In the genomic region with DNA sequence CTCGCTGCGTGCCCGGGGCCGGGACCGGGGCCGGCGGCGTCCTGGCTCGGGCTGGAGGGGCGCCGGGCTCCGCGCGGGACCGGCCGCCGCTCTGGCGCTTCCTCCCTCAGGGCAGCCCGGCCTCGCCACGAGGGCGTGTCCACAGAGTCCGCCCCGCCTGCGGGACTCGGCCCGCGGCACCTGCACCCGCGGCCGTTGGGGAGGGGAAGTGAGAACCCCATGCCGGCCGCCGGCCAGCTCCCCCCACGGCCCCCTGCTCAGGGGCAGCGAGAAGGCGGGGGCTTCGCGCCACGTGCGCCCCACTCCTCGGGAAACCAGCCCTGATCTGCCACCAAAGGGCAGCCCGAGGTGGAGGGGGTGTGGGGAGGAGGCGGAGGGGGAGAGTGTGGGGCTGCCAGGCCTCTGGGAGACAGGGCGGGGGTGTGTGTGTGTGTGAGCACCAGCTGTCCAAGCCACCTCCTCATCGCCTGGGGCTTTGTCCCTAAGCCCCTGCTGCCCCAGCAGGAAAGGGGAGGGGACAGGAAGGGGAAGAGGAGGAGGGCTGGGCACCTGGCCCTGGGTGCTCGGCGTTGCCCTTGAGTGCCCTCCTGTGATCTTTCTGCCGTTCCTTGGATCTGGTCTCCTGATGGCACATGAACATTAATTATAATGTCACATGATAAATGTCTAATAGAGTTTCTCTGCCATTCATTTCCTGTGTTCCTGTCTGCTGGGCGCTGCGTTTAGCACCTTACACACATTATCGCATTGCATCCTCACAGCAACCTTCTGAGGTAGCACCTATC, we compare ENCODE assay signal across 1 cellular context.
TF ChIP-seq lines count a peak whose summit lies in the region.

A gene with protein sequence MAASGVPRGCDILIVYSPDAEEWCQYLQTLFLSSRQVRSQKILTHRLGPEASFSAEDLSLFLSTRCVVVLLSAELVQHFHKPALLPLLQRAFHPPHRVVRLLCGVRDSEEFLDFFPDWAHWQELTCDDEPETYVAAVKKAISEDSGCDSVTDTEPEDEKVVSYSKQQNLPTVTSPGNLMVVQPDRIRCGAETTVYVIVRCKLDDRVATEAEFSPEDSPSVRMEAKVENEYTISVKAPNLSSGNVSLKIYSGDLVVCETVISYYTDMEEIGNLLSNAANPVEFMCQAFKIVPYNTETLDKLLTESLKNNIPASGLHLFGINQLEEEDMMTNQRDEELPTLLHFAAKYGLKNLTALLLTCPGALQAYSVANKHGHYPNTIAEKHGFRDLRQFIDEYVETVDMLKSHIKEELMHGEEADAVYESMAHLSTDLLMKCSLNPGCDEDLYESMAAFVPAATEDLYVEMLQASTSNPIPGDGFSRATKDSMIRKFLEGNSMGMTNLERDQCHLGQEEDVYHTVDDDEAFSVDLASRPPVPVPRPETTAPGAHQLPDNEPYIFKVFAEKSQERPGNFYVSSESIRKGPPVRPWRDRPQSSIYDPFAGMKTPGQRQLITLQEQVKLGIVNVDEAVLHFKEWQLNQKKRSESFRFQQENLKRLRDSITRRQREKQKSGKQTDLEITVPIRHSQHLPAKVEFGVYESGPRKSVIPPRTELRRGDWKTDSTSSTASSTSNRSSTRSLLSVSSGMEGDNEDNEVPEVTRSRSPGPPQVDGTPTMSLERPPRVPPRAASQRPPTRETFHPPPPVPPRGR (minus strand): TSS at position 93 of the 785 bp plus-strand sequence. CDS start 120 bp downstream, outside the sequence.

TF ChIP-seq in SK-N-SH, 30 proteins besides CTCF, POLR2A, EP300 and RAD21:
- TF ChIP-seq SIN3A (IDR thresholded peaks at IDR 0.05; ENCODE audit: borderline replicate concordance, low read depth, low read length) (no peak), MXI1 (IDR thresholded peaks at IDR 0.05; ENCODE audit: low read depth, low read length) (peak; percentile 51; the same call in 1 of the 2 replicates)
